In genomic region chr7:63925262-63925625, GRCh38 we compare ENCODE assay signal across 8 cellular contexts.
DNase-seq lines count a peak whose midpoint lies in the region; ATAC-seq lines count a peak whose summit lies in the region.

No MANE protein-coding gene starts in this region.

- H3K4me1 Mint-ChIP-seq in T-helper 17 cell = peaks cover 4% of the 10 kb centered on the region

- ATAC-seq in T-helper 17 cell = no peak
- ATAC-seq in GM18498 (IDR thresholded peaks at IDR 0.05; ENCODE audit: unreplicated experiment) = no peak

- H3K4me3 Mint-ChIP-seq in T-helper 17 cell = peak overlapping the region; percentile 93

- H3K9me3 ChIP-seq in T-helper 17 cell (ENCODE audit: control insufficient read depth, low read length, poor library complexity, severe bottlenecking) = no peaks in the 10 kb centered on the region

- H3K27ac Mint-ChIP-seq in T-helper 17 cell = peak overlapping the region; percentile 80

- H3K27ac ChIP-seq in temporal lobe (ENCODE audit: low read depth, low read length) = peak overlapping the region; percentile 95

- DNase-seq in activated gamma-delta T cell treated with Interleukin-2 at 50 U/mL for 16 hours = peak; percentile 11
- DNase-seq in activated gamma-delta T cell (lab: John Stamatoyannopoulos, UW) = no peak
- DNase-seq in T-helper 17 cell = no peak
- peak; percentile 3 for DNase-seq in kidney tubule cell (ENCODE audit: low spot score)
- DNase-seq in DMS53 (lab: John Stamatoyannopoulos, UW) = no peak
- DNase-seq in T1000 (lab: John Stamatoyannopoulos, UW) = no peak

- H3K36me3 Mint-ChIP-seq in T-helper 17 cell (ENCODE audit: low read depth) = no peaks in the 10 kb centered on the region

- no peaks in the 10 kb centered on the region for H3K27me3 Mint-ChIP-seq in T-helper 17 cell

Comparison
In these comparisons a context has a peak if more than half of its experiments do, and no peak if none do; other contexts are left out.
1. DNase-seq: peak in activated gamma-delta T cell treated with Interleukin-2 at 50 U/mL for 16 hours (single experiment) and kidney tubule cell (single experiment); none in activated gamma-delta T cell (single experiment), T-helper 17 cell (0 of 3), DMS53 (single experiment) and T1000 (single experiment).